In genomic region chr10:121448768-121449456, GRCh38 we compare ENCODE assay signal across 12 cellular contexts.
DNase-seq lines count a peak whose midpoint lies in the region; ATAC-seq, FAIRE-seq and TF ChIP-seq lines count a peak whose summit lies in the region.
"Had no signal": no experiment of that assay in that cellular context is flagged by ENCODE, and none has a peak within 500 bp of the region (broad histone marks: within the 10 kb centered on the region; RNA-seq: fewer than 3 reads in every experiment).

No MANE protein-coding gene starts in this region.

- H3K27ac ChIP-seq in mesenchymal stem cell (ENCODE audit: low read length, poor library complexity, severe bottlenecking) = peak overlapping the region; percentile 80

- no peak overlapping the region for H4K8ac ChIP-seq in mesenchymal stem cell (ENCODE audit: low read length)

- no peaks in the 10 kb centered on the region for H3K36me3 ChIP-seq in mesenchymal stem cell (ENCODE audit: control insufficient read depth in 1 of 2, insufficient read depth in 2 of 2, low read depth in 1 of 2, low read length in 2 of 2)

- DNase-seq in mesenchymal stem cell = no peak
- no peak for DNase-seq in D341Med (ENCODE audit: low spot score)
- DNase-seq in NCI-H82 treated with DMSO at 0.1 percent for 48 hours (lab: John Stamatoyannopoulos, UW; ENCODE audit: unreplicated experiment) = no peak
- DNase-seq in H54 (ENCODE audit: insufficient read length, low spot score) = no peak
- no peak for DNase-seq in H4 (ENCODE audit: low spot score)
- DNase-seq: stimulated activated CD4-positive, alpha-beta T cell treated with anti-CD3 and anti-CD28 coated beads, Interleukin-12 subunit alpha, Interleukin-12 subunit beta, amount 100 ng/mL, for 4 hours; stimulated activated naive CD8-positive, alpha-beta T cell treated with anti-CD3 and anti-CD28 coated beads, Interleukin-15, Interleukin-2, amounts not matched to agents 100 U/mL and 50 U/mL, for 24 hours; T-helper 9 cell had no signal

- H3K4me1 ChIP-seq in mesenchymal stem cell (ENCODE audit: control insufficient read depth, insufficient read depth, low read depth, low read length) = peaks cover 15% of the 10 kb centered on the region

- no peak overlapping the region for H3K4ac ChIP-seq in mesenchymal stem cell (ENCODE audit: low read depth in 1 of 2, low read length in 2 of 2)

- H3K14ac ChIP-seq in mesenchymal stem cell (ENCODE audit: low read length in 2 of 2) = no peak overlapping the region

- no peak overlapping the region for H2AK5ac ChIP-seq in mesenchymal stem cell (ENCODE audit: low read length, severe bottlenecking)

- H3K27me3 ChIP-seq in mesenchymal stem cell (ENCODE audit: control insufficient read depth in 1 of 2, insufficient read depth in 1 of 2, low read length in 2 of 2) = peaks cover 0 to 5% of the 10 kb centered on the region in 2 experiments

- H3K18ac ChIP-seq in mesenchymal stem cell (ENCODE audit: low read depth in 1 of 2, low read length in 2 of 2) = no peak overlapping the region

- H3K9ac ChIP-seq in mesenchymal stem cell (ENCODE audit: low read length) = no peak overlapping the region

- H3K79me1 ChIP-seq in mesenchymal stem cell (replicated peaks; ENCODE audit: low read length, poor library complexity, severe bottlenecking) = no peaks in the 10 kb centered on the region

- H2BK15ac ChIP-seq in mesenchymal stem cell (ENCODE audit: low read depth, poor library complexity, severe bottlenecking) = no peak overlapping the region

- no peak overlapping the region for H2AFZ ChIP-seq in mesenchymal stem cell (ENCODE audit: low read depth, low read length)

- no peaks in the 10 kb centered on the region for H3K9me3 ChIP-seq in mesenchymal stem cell (ENCODE audit: control insufficient read depth, low read length)

- ATAC-seq in GM18873 (IDR thresholded peaks at IDR 0.05; ENCODE audit: low FRiP score, unreplicated experiment) (peak; percentile 100), GM21619 (IDR thresholded peaks at IDR 0.05; ENCODE audit: unreplicated experiment) (peak; percentile 97), HG03139 (IDR thresholded peaks at IDR 0.05; ENCODE audit: unreplicated experiment) (peak; percentile 90)
- ATAC-seq: stimulated activated naive CD8-positive, alpha-beta T cell treated with anti-CD3 and anti-CD28 coated beads, Interleukin-15, Interleukin-2, amounts not matched to agents 100 U/mL and 50 U/mL, for 24 hours had no signal

- no peak overlapping the region for H3K4me3 ChIP-seq in mesenchymal stem cell (ENCODE audit: insufficient read depth in 1 of 2, low read depth in 1 of 2, low read length in 2 of 2)

- TF ChIP-seq POLR2A in H54 (IDR thresholded peaks at IDR 0.05; ENCODE audit: low read depth, low read length) = no peak

- no peak for FAIRE-seq in H54 (lab: Jason Lieb, UNC)
- FAIRE-seq: frontal cortex had no signal

- no peak overlapping the region for H2BK12ac ChIP-seq in mesenchymal stem cell (ENCODE audit: low read length in 2 of 2)

- no peak overlapping the region for H4K91ac ChIP-seq in mesenchymal stem cell (ENCODE audit: low read length)

- H2BK5ac ChIP-seq in mesenchymal stem cell (ENCODE audit: low read depth, low read length, poor library complexity, severe bottlenecking) = no peak overlapping the region

- WGBS in mesenchymal stem cell = 69% methylated on average over 4 of the region's 6 CpGs

- H3K23ac ChIP-seq in mesenchymal stem cell (ENCODE audit: low read length in 2 of 2) = no peak overlapping the region

- peak overlapping the region; percentile 66 for H3K4me2 ChIP-seq in mesenchymal stem cell (ENCODE audit: low read length, poor library complexity, severe bottlenecking)

- H2BK120ac ChIP-seq in mesenchymal stem cell (ENCODE audit: low read depth, low read length) = no peak overlapping the region
